Comparison of ENCODE assay signal across 21 cellular contexts in genomic region chr15:100461049-100461448, GRCh38.
A peak's percentile ranks its signal among the peaks of the same experiment; 100 is the strongest.
DNase-seq lines count a peak whose midpoint lies in the region; ATAC-seq and TF ChIP-seq lines count a peak whose summit lies in the region.
"Had no signal": no experiment of that assay in that cellular context is flagged by ENCODE, and none has a peak within 500 bp of the region (broad histone marks: within the 10 kb centered on the region; RNA-seq: fewer than 3 reads in every experiment).

No MANE protein-coding gene starts in this region.

- H3K27ac ChIP-seq in iPS-20b (ENCODE audit: low read length) (no peak overlapping the region), ascending aorta (no peak overlapping the region)
- H3K27ac ChIP-seq in CD4-positive, alpha-beta T cell (ENCODE audit: low read depth, low read length), result no peak overlapping the region
- H3K27ac ChIP-seq: brain microvascular endothelial cell, lower lobe of right lung had no signal

- CTCF ChIA-PET in CD4-positive, alpha-beta T cell (lab: Charles Lee), result no interaction called here

- peaks cover 20% of the 10 kb centered on the region for H3K4me1 Mint-ChIP-seq in CD4-positive, alpha-beta T cell (ENCODE audit: low read depth)
- H3K4me1 Mint-ChIP-seq: activated CD8-positive, alpha-beta memory T cell treated with anti-CD3 and anti-CD28 coated beads, Interleukin-2, amount 10 ng/mL, durations not matched to agents 7 days and 5 days had no signal

- no peak overlapping the region for H3K27ac Mint-ChIP-seq in CD4-positive, alpha-beta T cell
- H3K27ac Mint-ChIP-seq: activated CD8-positive, alpha-beta memory T cell treated with anti-CD3 and anti-CD28 coated beads, Interleukin-2, amount 10 ng/mL, durations not matched to agents 7 days and 5 days; activated naive CD4-positive, alpha-beta T cell treated with anti-CD3 and anti-CD28 coated beads for 36 hours; progenitor cell of endocrine pancreas; T-cell had no signal

- no peak overlapping the region for H3K4me3 Mint-ChIP-seq in CD4-positive, alpha-beta T cell
- H3K4me3 Mint-ChIP-seq: activated CD8-positive, alpha-beta memory T cell treated with anti-CD3 and anti-CD28 coated beads, Interleukin-2, amount 10 ng/mL, durations not matched to agents 7 days and 5 days; activated naive CD4-positive, alpha-beta T cell treated with anti-CD3 and anti-CD28 coated beads for 36 hours; T-cell had no signal

- intact Hi-C loops in ascending aorta (cut with DNase I), result no loop called here
- intact Hi-C loops in CD4-positive, alpha-beta T cell (cut with DNase I, micrococcal nuclease), result no loop called here

- peaks cover 4% of the 10 kb centered on the region for H3K9me3 Mint-ChIP-seq in CD4-positive, alpha-beta T cell
- H3K9me3 Mint-ChIP-seq: activated naive CD4-positive, alpha-beta T cell treated with anti-CD3 and anti-CD28 coated beads for 36 hours had no signal

- no peak for TF ChIP-seq CTCF in ascending aorta (IDR thresholded peaks at IDR 0.05)
- no peak for TF ChIP-seq CTCF in CD4-positive, alpha-beta T cell (IDR thresholded peaks at IDR 0.05)

- no peaks in the 10 kb centered on the region for H3K9me3 ChIP-seq in iPS-20b (ENCODE audit: insufficient read depth, low read depth, low read length)
- peaks cover 8 to 14% of the 10 kb centered on the region in 2 donors for H3K9me3 ChIP-seq in ascending aorta
- no peaks in the 10 kb centered on the region for H3K9me3 ChIP-seq in CD4-positive, alpha-beta T cell (ENCODE audit: control insufficient read depth, low read length)

- H3K27me3 ChIP-seq in iPS-20b (ENCODE audit: insufficient read depth, low read length) (no peaks in the 10 kb centered on the region), ascending aorta (no peaks in the 10 kb centered on the region)
- no peaks in the 10 kb centered on the region for H3K27me3 ChIP-seq in CD4-positive, alpha-beta T cell (ENCODE audit: control insufficient read depth, insufficient read depth, low read length)
- H3K27me3 ChIP-seq: BE2C, brain microvascular endothelial cell had no signal

- H3K36me3 Mint-ChIP-seq in CD4-positive, alpha-beta T cell (ENCODE audit: low read depth), result peaks cover 6% of the 10 kb centered on the region
- H3K36me3 Mint-ChIP-seq: activated CD8-positive, alpha-beta memory T cell treated with anti-CD3 and anti-CD28 coated beads, Interleukin-2, amount 10 ng/mL, durations not matched to agents 7 days and 5 days had no signal

- H3K4me3 ChIP-seq in iPS-20b (ENCODE audit: low read length) (peak overlapping the region; percentile 20; the same call in 1 of the 2 replicates), ascending aorta (no peak overlapping the region)
- H3K4me3 ChIP-seq: lower lobe of right lung had no signal

- POLR2A ChIA-PET in CD4-positive, alpha-beta T cell (lab: Charles Lee), result no interaction called here

- H3K9ac ChIP-seq in iPS-20b (ENCODE audit: low read depth, low read length), result no peak overlapping the region

- peaks cover 17% of the 10 kb centered on the region; the same call in 1 of the 2 replicates for H3K4me1 ChIP-seq in iPS-20b (ENCODE audit: insufficient read depth, low read length)
- no peaks in the 10 kb centered on the region for H3K4me1 ChIP-seq in ascending aorta
- H3K4me1 ChIP-seq: BE2C, lower lobe of right lung had no signal

- no peaks in the 10 kb centered on the region for H3K36me3 ChIP-seq in iPS-20b (ENCODE audit: insufficient read depth, low read depth, low read length)
- H3K36me3 ChIP-seq in ascending aorta, result no peaks in the 10 kb centered on the region
- H3K36me3 ChIP-seq: BE2C, brain microvascular endothelial cell, lower lobe of right lung had no signal

- ATAC-seq in GM18861 (IDR thresholded peaks at IDR 0.05; ENCODE audit: unreplicated experiment), result peak; percentile 53
- ATAC-seq in HG02610 (IDR thresholded peaks at IDR 0.05; ENCODE audit: unreplicated experiment), result peak; percentile 61
- ATAC-seq in HG03432 (IDR thresholded peaks at IDR 0.05; ENCODE audit: unreplicated experiment), result peak; percentile 53
- no peak for ATAC-seq in HG02852 (IDR thresholded peaks at IDR 0.05; ENCODE audit: unreplicated experiment)
- ATAC-seq in CD4-positive, alpha-beta T cell (ENCODE audit: poor library complexity), result no peak
- ATAC-seq: activated CD8-positive, alpha-beta memory T cell treated with anti-CD3 and anti-CD28 coated beads, Interleukin-2, amount 10 ng/mL, durations not matched to agents 7 days and 5 days; lower lobe of right lung; naive thymus-derived CD4-positive, alpha-beta T cell; Panc1; T-cell had no signal

- H3K27me3 Mint-ChIP-seq in CD4-positive, alpha-beta T cell, result no peaks in the 10 kb centered on the region
- H3K27me3 Mint-ChIP-seq: activated CD8-positive, alpha-beta memory T cell treated with anti-CD3 and anti-CD28 coated beads, Interleukin-2, amount 10 ng/mL, durations not matched to agents 7 days and 5 days; naive thymus-derived CD4-positive, alpha-beta T cell; progenitor cell of endocrine pancreas; T-cell had no signal

- no peak for DNase-seq in ascending aorta (ENCODE audit: low spot score in 2 of 2)
- no peak for DNase-seq in AG08396 (ENCODE audit: low spot score)
- DNase-seq in CD4-positive, alpha-beta T cell, result no peak
- DNase-seq: activated CD4-positive, CD25-positive, alpha-beta regulatory T cell; activated CD8-positive, alpha-beta memory T cell treated with anti-CD3 and anti-CD28 coated beads, Interleukin-2, amount 10 ng/mL, durations not matched to agents 7 days and 5 days; activated naive CD4-positive, alpha-beta T cell treated with anti-CD3 and anti-CD28 coated beads for 36 hours; BE2C; brain microvascular endothelial cell; DMS79 treated with DMSO at 0.1 percent for 48 hours; lower lobe of right lung; naive thymus-derived CD4-positive, alpha-beta T cell; NCI-H187; NCI-H526 treated with DMSO at 0.1 percent for 48 hours; T-cell had no signal

Comparison
In these comparisons a context has a peak if more than half of its experiments do, and no peak if none do; other contexts are left out.
1. ATAC-seq: peak in GM18861 (single experiment), HG02610 (single experiment) and HG03432 (single experiment); none in HG02852 (single experiment) and CD4-positive, alpha-beta T cell (single experiment).